In genomic region chr22:42752230-42752746, GRCh38 we compare ENCODE assay signal across 14 cellular contexts. TPM values are rescaled to one million over a fixed set of nuclear protein-coding genes. Genes with fewer than 3 reads are reported as not detected.
DNase-seq lines count a peak whose midpoint lies in the region; ATAC-seq, FAIRE-seq and TF ChIP-seq lines count a peak whose summit lies in the region.
"Had no signal": no experiment of that assay in that cellular context is flagged by ENCODE, and none has a peak within 500 bp of the region (broad histone marks: within the 10 kb centered on the region; RNA-seq: fewer than 3 reads in every experiment).

No MANE protein-coding gene starts in this region.

- TF ChIP-seq RAD21 in H1 (IDR thresholded peaks at IDR 0.05 in 1 of 2, conservative IDR thresholded peaks at IDR 0.05 in 1 of 2; ENCODE audit: low read depth in 2 of 2, low read length in 2 of 2): no peak

- no peak overlapping the region for H2BK20ac ChIP-seq in H1 (ENCODE audit: low read length)

- no peaks in the 10 kb centered on the region for H3K9me2 ChIP-seq in GM23248 (ENCODE audit: insufficient read depth)

- no peak overlapping the region for H3K23ac ChIP-seq in H1 (ENCODE audit: insufficient read length)

- H2BK120ac ChIP-seq in H1 (replicated peaks; ENCODE audit: low read depth, low read length): no peak overlapping the region

- no peak for TF ChIP-seq EP300 in H1 (IDR thresholded peaks at IDR 0.05; ENCODE audit: borderline replicate concordance in 1 of 2, low read depth in 2 of 2, low read length in 2 of 2)

- no peak overlapping the region for H2BK12ac ChIP-seq in H1 (ENCODE audit: low read depth, low read length)

- CTCF ChIA-PET in H1 (lab: Charles Lee; ENCODE audit: partially characterized antibody): interaction anchor here (0.6 to 2.0 kb wide), 7 partner anchors 22 to 130 kb away, joined by 3 to 4 read pairs (median 3); no protein-coding TSS in a partner anchor

- TF ChIP-seq POLR2A in H1 (IDR thresholded peaks at IDR 0.05; ENCODE audit: control extremely low read depth in 1 of 2, low read depth in 2 of 2, low read length in 2 of 2): no peak
- no peak for TF ChIP-seq POLR2A in thyroid gland (IDR thresholded peaks at IDR 0.05)

- FAIRE-seq in H1 (lab: Jason Lieb, UNC): no peak
- FAIRE-seq: RCC 7860 had no signal

- in situ Hi-C loops in GM23248 (cut with MboI): no loop called here

- intact Hi-C loops in thyroid gland (cut with DNase I): no loop called here

- no peak overlapping the region for H3K27ac ChIP-seq in GM23248
- H3K27ac ChIP-seq in H1 (ENCODE audit: low read depth, low read length): no peak overlapping the region
- no peak overlapping the region for H3K27ac ChIP-seq in neural progenitor cell
- peak overlapping the region; percentile 40 to 66 (median 52) for H3K27ac ChIP-seq in thyroid gland
- H3K27ac ChIP-seq: neutrophil had no signal

- 62 to 69% methylated on average over 12 of the region's 12 CpGs for WGBS in GM23248 (ENCODE audit: low coverage in 1 of 2, low lambda C conversion rate in 2 of 2, missing lambda C conversion rate in 2 of 2), 2 experiments
- WGBS in H1 (ENCODE audit: extremely low coverage in 1 of 2, insufficient coverage in 1 of 2, insufficient read length in 1 of 2, insufficient replicate concordance in 2 of 2, low coverage in 1 of 2, low lambda C conversion rate in 2 of 2, missing lambda C conversion rate in 1 of 2), 2 experiments: 90% methylated on average over 11 of the region's 12 CpGs; no CpG with 5 or more reads in 1 of the 2 experiments
- 61 to 63% methylated on average over 8 to 11 of the region's 12 CpGs for WGBS in thyroid gland, 2 donors

- H3K27me3 Mint-ChIP-seq in neural progenitor cell (ENCODE audit: insufficient read depth, low read depth): peaks cover 14% of the 10 kb centered on the region

- H2AFZ ChIP-seq in GM23248 (peak overlapping the region; percentile 44; the same call in 1 of the 2 replicates), H1 (ENCODE audit: low read length) (no peak overlapping the region), neural progenitor cell (replicated peaks) (no peak overlapping the region)

- H3K4me3 Mint-ChIP-seq in neural progenitor cell: no peak overlapping the region
- H3K4me3 Mint-ChIP-seq: T-helper 17 cell had no signal

- no peak overlapping the region for H3K4ac ChIP-seq in H1 (replicated peaks; ENCODE audit: insufficient read length, low read depth, low read length)

- DNase-seq in GM23248 (no peak), H1 (ENCODE audit: low read depth in 1 of 2, low spot score in 2 of 2) (no peak), neural progenitor cell (ENCODE audit: low spot score) (peak; percentile 2), thyroid gland (no peak), HPDE6-E6E7 (ENCODE audit: extremely low spot score) (no peak), NCI-H2196 treated with DMSO at 0.1 percent for 48 hours (lab: John Stamatoyannopoulos, UW; ENCODE audit: unreplicated experiment) (no peak)
- DNase-seq in activated effector memory CD4-positive, alpha-beta T cell treated with Interleukin-2 at 50 U/mL for 16 hours: no peak
- DNase-seq: NCI-H345; stimulated activated CD8-positive, alpha-beta memory T cell treated with anti-CD3 and anti-CD28 coated beads, Interleukin-4, amount 100 ng/mL, for 48 hours; T-helper 17 cell had no signal

- peaks cover 26% of the 10 kb centered on the region for H3K4me1 Mint-ChIP-seq in neural progenitor cell
- H3K4me1 Mint-ChIP-seq: T-helper 17 cell had no signal

- H2BK15ac ChIP-seq in H1 (ENCODE audit: low read length): no peak overlapping the region; the same call in 1 of the 2 replicates

- H4K5ac ChIP-seq in H1 (ENCODE audit: insufficient read length, low read depth, low read length): no peak overlapping the region

- no peaks in the 10 kb centered on the region for H3K23me2 ChIP-seq in H1 (ENCODE audit: low read depth, low read length)

- H3K14ac ChIP-seq in H1 (ENCODE audit: insufficient read length): no peak overlapping the region

- TF ChIP-seq CTCF in H1 (IDR thresholded peaks at IDR 0.05; ENCODE audit: control extremely low read depth in 1 of 3, insufficient read depth in 1 of 3, low read depth in 1 of 3, low read length in 3 of 3): no peak
- no peak for TF ChIP-seq CTCF in neural progenitor cell (IDR thresholded peaks at IDR 0.05)
- TF ChIP-seq CTCF in thyroid gland (IDR thresholded peaks at IDR 0.05): no peak

- POLR2A ChIA-PET in H1 (lab: Charles Lee; ENCODE audit: partially characterized antibody): interaction anchor here (2.6 kb wide), 1 partner anchor 137 kb away, joined by 6 read pairs; the partner anchor contains the start of gene POLDIP3

- no peak overlapping the region for H2AK5ac ChIP-seq in H1 (ENCODE audit: low read depth, low read length)

- H3K27me3 ChIP-seq in GM23248 (replicated peaks; ENCODE audit: insufficient read depth) (no peaks in the 10 kb centered on the region), H1 (replicated peaks in 1 of 4; ENCODE audit: control insufficient read depth in 3 of 4, extremely low read depth in 1 of 4, insufficient read depth in 3 of 4, low read length in 3 of 4) (no peaks in the 10 kb centered on the region), neural progenitor cell (no peaks in the 10 kb centered on the region), thyroid gland (no peaks in the 10 kb centered on the region)

- H3K9me3 Mint-ChIP-seq in neural progenitor cell: peaks cover 6% of the 10 kb centered on the region
- H3K9me3 Mint-ChIP-seq: activated T-helper 2 cell treated with anti-CD3 and anti-CD28 coated beads, Interferon-gamma antibody, Interleukin-2, Interleukin-4, amounts not matched to agents 10 μg/mL and 5 μg/mL and 100 μg/mL, durations not matched to agents 14 hours and 24 hours and 36 hours had no signal

- H3K18ac ChIP-seq in H1 (ENCODE audit: extremely low read depth, low read length): no peak overlapping the region

- no peak overlapping the region for H3K56ac ChIP-seq in H1 (replicated peaks; ENCODE audit: insufficient read length, low read depth, low read length)

- no peaks in the 10 kb centered on the region for H3K9me3 ChIP-seq in GM23248 (ENCODE audit: low read depth)
- H3K9me3 ChIP-seq in H1 (ENCODE audit: insufficient read depth in 2 of 2, low read depth in 1 of 2, low read length in 1 of 2): peaks cover 0 to 4% of the 10 kb centered on the region in 2 experiments; a peak in 1 of 4 replicates
- H3K9me3 ChIP-seq in neural progenitor cell (ENCODE audit: low read depth): no peaks in the 10 kb centered on the region
- H3K9me3 ChIP-seq in thyroid gland: no peaks in the 10 kb centered on the region
- H3K9me3 ChIP-seq: neutrophil had no signal

- no peaks in the 10 kb centered on the region for H3K79me2 ChIP-seq in GM23248 (ENCODE audit: insufficient read depth)
- no peaks in the 10 kb centered on the region for H3K79me2 ChIP-seq in H1 (ENCODE audit: control insufficient read depth in 1 of 2, insufficient read depth in 2 of 2, low read length in 2 of 2)
- no peaks in the 10 kb centered on the region for H3K79me2 ChIP-seq in neural progenitor cell (ENCODE audit: low read depth)

- H3K4me2 ChIP-seq in GM23248 (ENCODE audit: unreplicated experiment) (no peak overlapping the region), H1 (ENCODE audit: insufficient read depth in 1 of 2, low read depth in 2 of 2, low read length in 2 of 2) (no peak overlapping the region), neural progenitor cell (no peak overlapping the region)

- H3K4me3 ChIP-seq in GM23248 (no peak overlapping the region), H1 (ENCODE audit: extremely low read depth in 1 of 4, insufficient read depth in 2 of 4, low read depth in 3 of 4, low read length in 4 of 4) (no peak overlapping the region), neural progenitor cell (no peak overlapping the region), thyroid gland (replicated peaks in 1 of 3) (no peak overlapping the region)

- H4K20me1 ChIP-seq in GM23248 (ENCODE audit: insufficient read depth) (no peaks in the 10 kb centered on the region), H1 (replicated peaks in 1 of 2; ENCODE audit: control insufficient read depth in 1 of 2, insufficient read depth in 2 of 2, low read length in 2 of 2) (no peaks in the 10 kb centered on the region), neural progenitor cell (ENCODE audit: low read depth) (no peaks in the 10 kb centered on the region)

- H3K9ac ChIP-seq in GM23248 (peak overlapping the region; percentile 37; the same call in 1 of the 2 replicates), H1 (replicated peaks in 1 of 4; ENCODE audit: extremely low read depth in 1 of 4, low read depth in 3 of 4, low read length in 3 of 4) (no peak overlapping the region), neural progenitor cell (no peak overlapping the region)

- peak overlapping the region; percentile 38; the same call in 1 of the 2 replicates for H4K8ac ChIP-seq in H1 (ENCODE audit: extremely low read depth, insufficient read depth, low read length)

- no peak for ATAC-seq in GM19023 (IDR thresholded peaks at IDR 0.05; ENCODE audit: unreplicated experiment)
- ATAC-seq: T-helper 17 cell had no signal

- H4K91ac ChIP-seq in H1 (replicated peaks; ENCODE audit: insufficient read length, low read length): no peak overlapping the region

- H3K27ac Mint-ChIP-seq in neural progenitor cell: peak overlapping the region; percentile 90
- H3K27ac Mint-ChIP-seq: activated T-helper 2 cell treated with anti-CD3 and anti-CD28 coated beads, Interferon-gamma antibody, Interleukin-2, Interleukin-4, amounts not matched to agents 10 μg/mL and 5 μg/mL and 100 μg/mL, durations not matched to agents 14 hours and 24 hours and 36 hours; T-helper 17 cell had no signal

- H3K36me3 ChIP-seq in GM23248 (ENCODE audit: low read depth): no peaks in the 10 kb centered on the region
- H3K36me3 ChIP-seq in H1 (ENCODE audit: control insufficient read depth in 2 of 4, insufficient read depth in 4 of 4, low read length in 3 of 4): no peaks in the 10 kb centered on the region
- H3K36me3 ChIP-seq in neural progenitor cell: no peaks in the 10 kb centered on the region
- no peaks in the 10 kb centered on the region for H3K36me3 ChIP-seq in thyroid gland
- H3K36me3 ChIP-seq: neutrophil had no signal

- H3F3A ChIP-seq in GM23248 (ENCODE audit: insufficient read depth) (peaks cover 41% of the 10 kb centered on the region), neural progenitor cell (ENCODE audit: low read depth) (peaks cover 20% of the 10 kb centered on the region)

- no peaks in the 10 kb centered on the region for H3K79me1 ChIP-seq in H1 (ENCODE audit: low read depth, low read length)

- H3K36me3 Mint-ChIP-seq in neural progenitor cell: no peaks in the 10 kb centered on the region

- H2BK5ac ChIP-seq in H1 (ENCODE audit: low read depth, low read length): no peak overlapping the region

- H3K4me1 ChIP-seq in GM23248 (ENCODE audit: insufficient read depth): peaks cover 25% of the 10 kb centered on the region
- peaks cover 0 to 6% (median 2%) of the 10 kb centered on the region in 4 experiments; a peak in 3 of 7 replicates for H3K4me1 ChIP-seq in H1 (replicated peaks in 1 of 4; ENCODE audit: control insufficient read depth in 3 of 4, insufficient read depth in 4 of 4, low read length in 3 of 4)
- H3K4me1 ChIP-seq in neural progenitor cell: peaks cover 8% of the 10 kb centered on the region
- H3K4me1 ChIP-seq in thyroid gland: peaks cover 0 to 29% of the 10 kb centered on the region in 2 donors

RNA-seq across cellular contexts. Expression of gene A4GALT, which starts 31.6 kb away (rescaled TPM):
- 10.9 and 18.6 TPM in 2 replicates for total RNA-seq in GM23248 (2014; rRNA removed; shearing (Covaris generic))
- 14.8 and 15.4 TPM in 2 replicates for polyA plus RNA-seq in GM23248 (2016; fragmentation: Nextera tagmentation; extraction: Ambion mirVana)
- 13.8 and 13.9 TPM in 2 replicates for total RNA-seq in H1 (2021; fragmentation: NEBNext Ultra II Directional; extraction: Animal tissue kit (Norgen Biotek cat#: 25700))
- polyA plus RNA-seq in H1 (2011; rRNA removed): 7.2 and 13.1 TPM in 2 replicates
- polyA plus RNA-seq in H1 (2011; cell fraction: cytosol; rRNA removed): 9.2 TPM
- polyA plus RNA-seq in H1 (2011; cell fraction: nucleus; rRNA removed): 11.9 TPM
- 6.9 to 12.0 TPM (median 8.7 TPM) in 4 replicates for polyA plus RNA-seq in H1 (2012, experiment 1 of 2)
- polyA plus RNA-seq in H1 (2012, experiment 2 of 2): 7.6 TPM
- 10.5 TPM for polyA plus RNA-seq in H1 (2013, experiment 1 of 2)
- polyA plus RNA-seq in H1 (2013, experiment 2 of 2): 11.0 TPM
- polyA minus RNA-seq in H1 (2011; rRNA and poly(A)+ RNA removed): 3.9 and 7.0 TPM in 2 replicates
- polyA minus RNA-seq in H1 (2011; cell fraction: cytosol; rRNA and poly(A)+ RNA removed): 9.8 TPM
- 9.6 TPM for polyA minus RNA-seq in H1 (2011; cell fraction: nucleus; rRNA and poly(A)+ RNA removed)
- total RNA-seq in neural progenitor cell (ENCODE audit: low replicate concordance): 2.6 and 17.7 TPM in 2 replicates
- total RNA-seq in thyroid gland: 10 to 100 TPM; 12.6 to 23.9 (median 18.0) TPM
- total RNA-seq: activated T-helper 2 cell treated with anti-CD3 and anti-CD28 coated beads, Interferon-gamma antibody, Interleukin-2, Interleukin-4, amounts not matched to agents 10 μg/mL and 5 μg/mL and 100 μg/mL, durations not matched to agents 14 hours and 24 hours and 36 hours; T-helper 17 cell had no signal

Comparison
In these comparisons a context has a peak if more than half of its experiments do, and no peak if none do; other contexts are left out.
1. H3K27ac ChIP-seq: peak in thyroid gland (3 of 3); none in GM23248 (single experiment), H1 (single experiment) and neural progenitor cell (single experiment).